Comparison of ENCODE assay signal across 29 cellular contexts in genomic region chr5:53434566-53434965, GRCh38. TPM values are rescaled to one million over a fixed set of nuclear protein-coding genes. Genes with fewer than 3 reads are reported as not detected.
"Had no signal": no experiment of that assay in that cellular context is flagged by ENCODE, and none has a peak within 500 bp of the region (broad histone marks: within the 10 kb centered on the region; RNA-seq: fewer than 3 reads in every experiment).

No MANE protein-coding gene starts in this region.

- H3K4me1 ChIP-seq: breast epithelium, Peyer's patch had no signal

- DNase-seq: activated CD4-positive, alpha-beta memory T cell treated with anti-CD3 and anti-CD28 coated beads, Interleukin-2, amount 10 ng/mL, durations not matched to agents 7 days and 5 days; activated CD4-positive, alpha-beta T cell treated with anti-CD3 and anti-CD28 coated beads for 36 hours; activated CD4-positive, alpha-beta T cell treated with anti-CD3 and anti-CD28 coated beads, Interleukin-2, amount 50 U/mL, for 1 hour; activated CD4-positive, CD25-positive, alpha-beta regulatory T cell; activated gamma-delta T cell; activated naive CD4-positive, alpha-beta T cell treated with anti-CD3 and anti-CD28 coated beads for 36 hours; activated T-cell treated with anti-CD3 and anti-CD28 coated beads for 4 hours; activated T-cell treated with anti-CD3 and anti-CD28 coated beads, Interleukin-2, amount 50 U/mL, for 48 hours; anterior cingulate cortex; caudate nucleus; MM.1S; NCI-H1105; NCI-H1436; NCI-H1694 treated with DMSO at 0.1 percent for 48 hours; NCI-H2029 treated with DMSO at 0.1 percent for 48 hours; NCI-H510A treated with DMSO at 0.1 percent for 48 hours; NCI-H69; NK-92 treated with Interleukin-12 subunit alpha and Interleukin-12 subunit beta, amount 100 ng/mL, for 24 hours; Peyer's patch; Right ventricle myocardium superior; T-cell; T-helper 2 cell; T1000 had no signal

- H3K36me3 ChIP-seq: breast epithelium, Peyer's patch, SJSA1 had no signal

- H3K27me3 ChIP-seq: breast epithelium, Peyer's patch, SJSA1 had no signal

- H3K9me3 ChIP-seq: breast epithelium, Peyer's patch, SJSA1 had no signal

- H3K4me3 ChIP-seq: breast epithelium, Peyer's patch, SJSA1 had no signal

- H3K27ac ChIP-seq: breast epithelium, Peyer's patch, RWPE1, SJSA1, VCaP had no signal

- ATAC-seq: activated CD4-positive, alpha-beta T cell treated with anti-CD3 and anti-CD28 coated beads for 36 hours; activated T-helper 17 cell treated with anti-CD3 and anti-CD28 coated beads, Interleukin-2, amount 50 U/mL, for 72 hours; T-cell had no signal

RNA-seq across cellular contexts. Expression of gene FST, which starts 45.9 kb away (rescaled TPM):
- total RNA-seq: activated CD4-positive, alpha-beta memory T cell treated with anti-CD3 and anti-CD28 coated beads, Interleukin-2, amount 10 ng/mL, durations not matched to agents 7 days and 5 days; activated CD8-positive, alpha-beta memory T cell treated with anti-CD3 and anti-CD28 coated beads for 36 hours; activated T-helper 17 cell treated with anti-CD3 and anti-CD28 coated beads, Interleukin-2, amount 50 U/mL, for 72 hours had no signal
